9 cellular contexts compared by ENCODE assay signal in the genomic region with DNA sequence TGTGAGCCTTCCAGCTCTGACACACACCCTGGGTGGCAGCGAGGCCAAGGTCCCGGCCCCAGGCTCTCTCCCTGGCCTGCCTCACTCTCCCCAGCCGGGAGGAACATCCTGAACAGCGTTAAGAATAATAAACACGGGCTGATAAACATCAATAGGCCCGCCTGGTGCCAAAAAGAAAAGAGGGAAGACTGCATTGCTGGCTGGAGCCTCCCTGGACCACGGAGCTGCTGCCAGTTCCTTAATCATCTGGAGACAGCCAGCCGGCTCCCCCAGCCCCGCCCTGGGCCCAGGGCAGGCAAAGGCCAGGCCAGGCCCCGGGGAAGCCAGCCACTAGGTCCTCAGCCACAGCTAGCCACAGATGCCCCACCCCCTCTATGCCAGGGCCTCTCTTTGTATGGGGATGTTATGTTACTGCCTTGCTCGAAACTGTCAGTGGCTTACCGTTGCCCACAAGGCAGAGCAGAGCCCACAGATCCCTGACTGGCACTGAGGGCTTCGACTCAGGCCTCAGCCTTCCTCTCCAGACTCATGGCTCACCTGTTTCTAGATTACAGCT.
DNase-seq lines count a peak whose midpoint lies in the region; ATAC-seq and TF ChIP-seq lines count a peak whose summit lies in the region.
"Had no signal": no experiment of that assay in that cellular context is flagged by ENCODE, and none has a peak within 500 bp of the region (broad histone marks: within the 10 kb centered on the region; RNA-seq: fewer than 3 reads in every experiment).

No MANE protein-coding gene starts in this region.

- H3K9ac ChIP-seq in neuronal stem cell (ENCODE audit: low read depth, low read length, poor library complexity), result no peak overlapping the region

- H4K8ac ChIP-seq in neuronal stem cell (ENCODE audit: low read depth, low read length), result no peak overlapping the region

- in situ Hi-C loops in transverse colon (cut with MboI; ENCODE audit: low pct_ligation_motif_present in 1 of 4, low pct_unique_long_range_greater_than_20kb in 1 of 4, low sequenced_read_pairs in 3 of 4), result no loop called here

- TF ChIP-seq CTCF in left lung (IDR thresholded peaks at IDR 0.05), result no peak
- no peak for TF ChIP-seq CTCF in transverse colon (IDR thresholded peaks at IDR 0.05)

- no peaks in the 10 kb centered on the region for H3K36me3 ChIP-seq in left lung
- H3K36me3 ChIP-seq in transverse colon, result no peaks in the 10 kb centered on the region
- H3K36me3 ChIP-seq in neuronal stem cell (replicated peaks in 1 of 2; ENCODE audit: control insufficient read depth in 2 of 2, insufficient read depth in 2 of 2, low read length in 2 of 2), result no peaks in the 10 kb centered on the region

- H3K27me3 ChIP-seq in left lung (no peaks in the 10 kb centered on the region), transverse colon (no peaks in the 10 kb centered on the region), neuronal stem cell (ENCODE audit: control insufficient read depth in 3 of 3, insufficient read depth in 3 of 3, low read depth in 1 of 3, low read length in 3 of 3) (no peaks in the 10 kb centered on the region)

- H2AFZ ChIP-seq in neuronal stem cell (ENCODE audit: low read length), result no peak overlapping the region

- no peak for TF ChIP-seq EP300 in transverse colon (IDR thresholded peaks at IDR 0.05; ENCODE audit: low read depth)

- H2BK5ac ChIP-seq in neuronal stem cell (ENCODE audit: low read length), result no peak overlapping the region

- H4K91ac ChIP-seq in neuronal stem cell (ENCODE audit: low read depth, low read length, poor library complexity), result no peak overlapping the region

- peak; percentile 64 for DNase-seq in Jurkat, Clone E6-1 (ENCODE audit: low read depth, low spot score)
- DNase-seq in astrocyte of the hippocampus (ENCODE audit: low read depth, low spot score) (peak; percentile 73), left lung (peak; percentile 42 to 73), transverse colon (peak; percentile 22), head of caudate nucleus (no peak), SIG-M5 (lab: John Stamatoyannopoulos, UW) (no peak), neuronal stem cell (ENCODE audit: low spot score) (no peak), NCI-H1694 (lab: John Stamatoyannopoulos, UW) (no peak)
- DNase-seq: NCI-H2081 had no signal

- no peak overlapping the region for H3K4me2 ChIP-seq in neuronal stem cell (ENCODE audit: insufficient read depth, low read length, poor library complexity, severe bottlenecking)

- H3K14ac ChIP-seq in neuronal stem cell (ENCODE audit: low read length), result no peak overlapping the region

- TF ChIP-seq POLR2A in transverse colon (IDR thresholded peaks at IDR 0.05), result no peak

- H3K27ac ChIP-seq in left lung (no peak overlapping the region), transverse colon (peak overlapping the region; percentile 42 to 73 (median 63)), neuronal stem cell (replicated peaks; ENCODE audit: low read length) (no peak overlapping the region)

- intact Hi-C loops in left lung (cut with DNase I) (no loop called here), transverse colon (cut with DNase I; ENCODE audit: low total_unique reads) (no loop called here), head of caudate nucleus (cut with DNase I) (no loop called here)

- no peaks in the 10 kb centered on the region for H3K79me1 ChIP-seq in neuronal stem cell (ENCODE audit: low read depth, low read length)

- no peak overlapping the region for H3K18ac ChIP-seq in neuronal stem cell (ENCODE audit: low read length)

- no peak overlapping the region for H2BK12ac ChIP-seq in neuronal stem cell (ENCODE audit: low read length)

- no peak overlapping the region for H2AK5ac ChIP-seq in neuronal stem cell (ENCODE audit: low read depth, low read length)

- H3K4me1 ChIP-seq in left lung, result peaks cover 14 to 16% of the 10 kb centered on the region in 2 donors
- peaks cover 9 to 31% (median 18%) of the 10 kb centered on the region in 4 donors for H3K4me1 ChIP-seq in transverse colon
- H3K4me1 ChIP-seq in neuronal stem cell (ENCODE audit: control insufficient read depth in 2 of 2, insufficient read depth in 1 of 2, low read depth in 1 of 2, low read length in 2 of 2), result peaks cover 0 to 2% of the 10 kb centered on the region in 2 donors

- 23 to 25% methylated on average over 6 to 13 of the region's 13 CpGs for WGBS in transverse colon (ENCODE audit: low coverage in 1 of 2), 2 donors
- WGBS in neuronal stem cell (ENCODE audit: extremely low coverage in 2 of 2, insufficient read length in 2 of 2, insufficient replicate concordance in 1 of 2), 2 donors, result no CpG with 5 or more reads among the region's 13 CpGs

- H3K9me3 ChIP-seq in left lung (peaks cover 0 to 3% of the 10 kb centered on the region in 2 donors), transverse colon (no peaks in the 10 kb centered on the region), neuronal stem cell (replicated peaks in 1 of 2; ENCODE audit: control insufficient read depth in 2 of 2, insufficient read depth in 1 of 2, low read depth in 1 of 2, low read length in 2 of 2) (no peaks in the 10 kb centered on the region)

- no peak overlapping the region for H2BK15ac ChIP-seq in neuronal stem cell (ENCODE audit: low read length)

- H3K4ac ChIP-seq in neuronal stem cell (ENCODE audit: low read length), result no peak overlapping the region

- ATAC-seq in left lung, result peak; percentile 66

- no peak overlapping the region for H2BK120ac ChIP-seq in neuronal stem cell (ENCODE audit: low read depth, low read length)

- H3K4me3 ChIP-seq in Jurkat, Clone E6-1 (ENCODE audit: low read length), result no peak overlapping the region
- H3K4me3 ChIP-seq in left lung (no peak overlapping the region), transverse colon (no peak overlapping the region), neuronal stem cell (ENCODE audit: low read length in 2 of 2) (no peak overlapping the region)

- no peak overlapping the region for H3K23ac ChIP-seq in neuronal stem cell (ENCODE audit: low read depth, low read length, poor library complexity)

Comparison
In these comparisons a context has a peak if more than half of its experiments do, and no peak if none do; other contexts are left out.
1. DNase-seq: peak in Jurkat, Clone E6-1 (single experiment), astrocyte of the hippocampus (single experiment), left lung (2 of 2) and transverse colon (single experiment); none in head of caudate nucleus (0 of 42), SIG-M5 (single experiment), neuronal stem cell (single experiment) and NCI-H1694 (single experiment).
2. H3K27ac ChIP-seq: peak in transverse colon (4 of 4); none in left lung (0 of 2) and neuronal stem cell (single experiment).